ENCODE assay signal across 10 cellular contexts in the genomic region with DNA sequence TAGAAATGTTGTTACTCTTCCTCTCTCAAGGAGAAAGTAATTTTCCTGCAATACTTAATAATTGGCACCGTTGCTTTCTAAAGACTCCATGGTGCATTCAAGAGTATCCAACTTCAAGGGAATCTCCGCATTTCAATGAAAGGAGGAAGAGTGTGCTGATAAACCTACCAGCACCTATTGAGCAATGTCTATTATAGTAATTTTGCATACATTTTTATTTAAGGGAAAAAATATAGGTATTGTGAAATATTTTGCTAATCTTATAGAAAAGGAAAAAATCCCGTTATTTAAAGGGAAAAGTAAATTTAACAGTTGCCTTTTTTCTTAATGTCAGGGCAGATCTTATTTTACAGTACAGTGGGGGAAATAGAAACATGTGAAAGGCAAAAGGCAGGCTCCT. TPM values are rescaled to one million over a fixed set of nuclear protein-coding genes. Genes with fewer than 3 reads are reported as not detected.
DNase-seq lines count a peak whose midpoint lies in the region; TF ChIP-seq lines count a peak whose summit lies in the region.
"Had no signal": no experiment of that assay in that cellular context is flagged by ENCODE, and none has a peak within 500 bp of the region (broad histone marks: within the 10 kb centered on the region; RNA-seq: fewer than 3 reads in every experiment).

No MANE protein-coding gene starts in this region.

- TF ChIP-seq POLR2A in lower leg skin (IDR thresholded peaks at IDR 0.05), result no peak

- intact Hi-C loops in lower leg skin (cut with DNase I; ENCODE audit: low total_unique reads), result loop anchor here (10.0 kb wide), 1 partner anchor 1674 kb away; no protein-coding TSS in a partner anchor

- WGBS in lower leg skin, 2 donors, result 76 to 77% methylated on average over 3 of the region's 3 CpGs

- H3K79me2 ChIP-seq in OCI-LY3 (ENCODE audit: low read length), result peaks cover 11% of the 10 kb centered on the region; the same call in 1 of the 2 replicates

- H4K20me1 ChIP-seq in OCI-LY3 (ENCODE audit: insufficient read depth, low read length), result no peaks in the 10 kb centered on the region

- H3K4me2 ChIP-seq in OCI-LY3 (ENCODE audit: low read length) (peak overlapping the region; percentile 89), skeletal muscle satellite cell (ENCODE audit: low read length) (peak overlapping the region; percentile 99)

- no peak for DNase-seq in anterior cingulate cortex (lab: John Stamatoyannopoulos, UW)
- DNase-seq in mesenteric fat pad (ENCODE audit: low spot score), result no peak
- no peak for DNase-seq in HK-2 (ENCODE audit: unreplicated experiment)
- DNase-seq in lower leg skin (ENCODE audit: low spot score in 2 of 2), result no peak
- DNase-seq: NCI-H1930, SJCRH30 had no signal

- H3K36me3 ChIP-seq in OCI-LY3 (replicated peaks; ENCODE audit: low read depth, low read length), result peaks cover 17% of the 10 kb centered on the region
- peaks cover 20 to 35% of the 10 kb centered on the region in 2 donors for H3K36me3 ChIP-seq in duodenal mucosa (ENCODE audit: control insufficient read depth in 1 of 2, insufficient read depth in 2 of 2, low read length in 2 of 2)
- peaks cover 44% of the 10 kb centered on the region for H3K36me3 ChIP-seq in skeletal muscle satellite cell (ENCODE audit: insufficient read depth, low read length)

- H3K4me3 ChIP-seq in GM08714 (ENCODE audit: low read length) (peak overlapping the region; percentile 90), OCI-LY3 (ENCODE audit: low read length) (peak overlapping the region; percentile 90), duodenal mucosa (ENCODE audit: low read depth in 1 of 2, low read length in 2 of 2) (peak overlapping the region in 1 of 2 donors; percentile 87), skeletal muscle satellite cell (ENCODE audit: low read length) (no peak overlapping the region), lower leg skin (ENCODE audit: low read depth, poor library complexity, severe bottlenecking) (no peak overlapping the region)

- H2AFZ ChIP-seq in OCI-LY3 (ENCODE audit: low read depth, low read length), result peak overlapping the region; percentile 80; the same call in 1 of the 2 replicates

- H3K27me3 ChIP-seq in OCI-LY3 (ENCODE audit: low read depth, low read length), result no peaks in the 10 kb centered on the region
- no peaks in the 10 kb centered on the region for H3K27me3 ChIP-seq in duodenal mucosa (ENCODE audit: control insufficient read depth in 1 of 2, insufficient read depth in 2 of 2, low read length in 2 of 2)
- no peaks in the 10 kb centered on the region for H3K27me3 ChIP-seq in skeletal muscle satellite cell (ENCODE audit: control insufficient read depth, insufficient read depth, low read length)
- H3K27me3 ChIP-seq: SJCRH30 had no signal

- H3K9me3 ChIP-seq in OCI-LY3 (ENCODE audit: insufficient read depth, low read length), result no peaks in the 10 kb centered on the region
- no peaks in the 10 kb centered on the region for H3K9me3 ChIP-seq in duodenal mucosa (ENCODE audit: control insufficient read depth in 1 of 2, low read length in 2 of 2)
- H3K9me3 ChIP-seq in skeletal muscle satellite cell (replicated peaks; ENCODE audit: low read length), result no peaks in the 10 kb centered on the region
- H3K9me3 ChIP-seq: SJCRH30 had no signal

- H3K4me1 ChIP-seq in OCI-LY3 (ENCODE audit: low read length) (peaks cover 20% of the 10 kb centered on the region), duodenal mucosa (ENCODE audit: control insufficient read depth in 1 of 2, insufficient read depth in 2 of 2, low read length in 2 of 2) (peaks cover 23 to 28% of the 10 kb centered on the region in 2 donors), skeletal muscle satellite cell (ENCODE audit: control insufficient read depth, insufficient read depth, low read length) (peaks cover 28% of the 10 kb centered on the region)

- H3K27ac ChIP-seq in OCI-LY3 (ENCODE audit: low read length), result peak overlapping the region; percentile 71
- no peak overlapping the region for H3K27ac ChIP-seq in duodenal mucosa (ENCODE audit: low read depth, low read length)

- TF ChIP-seq CTCF in OCI-LY3 (IDR thresholded peaks at IDR 0.05; ENCODE audit: low read depth, low read length), result no peak
- TF ChIP-seq CTCF in lower leg skin (IDR thresholded peaks at IDR 0.05), result no peak

- H3K9ac ChIP-seq in OCI-LY3 (ENCODE audit: low read length), result peak overlapping the region; percentile 96
- peak overlapping the region; percentile 58 to 93 for H3K9ac ChIP-seq in duodenal mucosa (ENCODE audit: low read depth in 1 of 2, low read length in 2 of 2)
- peak overlapping the region; percentile 82 for H3K9ac ChIP-seq in skeletal muscle satellite cell (ENCODE audit: low read depth, low read length)

RNA-seq across cellular contexts. Expression of gene TMEM106A, which starts 1.1 kb away (rescaled TPM):
- 2.8 and 3.0 TPM in 2 replicates for total RNA-seq in skeletal muscle satellite cell (2012; rRNA removed)
- 25.4 TPM for total RNA-seq in mesenteric fat pad
- 1 to 10 TPM in 3 of 4 donors, under 1 TPM in 1; 0.57 to 4.6 (median 1.4) TPM for total RNA-seq in lower leg skin

RNA-seq across cellular contexts. Expression of gene CCDC200, which starts 17.8 kb away (rescaled TPM):
- total RNA-seq in skeletal muscle satellite cell (2012; rRNA removed), result not detected in 2 replicates
- total RNA-seq in mesenteric fat pad (not detected), lower leg skin (not detected)
- total RNA-seq: SJCRH30 had no signal

RNA-seq across cellular contexts. Expression of gene RNU2-1, which starts 23.2 kb away (rescaled TPM):
- total RNA-seq in skeletal muscle satellite cell (2012; rRNA removed), result not detected in 2 replicates
- total RNA-seq in mesenteric fat pad, result 7,388 TPM
- not detected for total RNA-seq in lower leg skin
- total RNA-seq: SJCRH30 had no signal

RNA-seq across cellular contexts. Expression of gene NBR1, which starts 39.6 kb away (rescaled TPM):
- 57.0 and 65.7 TPM in 2 replicates for total RNA-seq in skeletal muscle satellite cell (2012; rRNA removed)
- total RNA-seq in mesenteric fat pad (57.1 TPM), lower leg skin (100 to 1,000 TPM in 1 of 4 donors, 10 to 100 TPM in 3; 84.3 to 101 (median 91.4) TPM)

Comparison
In these comparisons a context has a peak if more than half of its experiments do, and no peak if none do; other contexts are left out.
1. H3K4me3 ChIP-seq: peak in GM08714 (single experiment) and OCI-LY3 (single experiment); none in skeletal muscle satellite cell (single experiment) and lower leg skin (single experiment).
2. RNA of gene RNU2-1, which starts 23.2 kb away (total RNA-seq): 7,388 TPM in mesenteric fat pad (single experiment); not detected in lower leg skin; every median in the first group is over 1,000 times any median in the second.
3. Peak in every context shown above with its lines, with median percentiles within 50 percentile points of each other: H3K9ac ChIP-seq.